8 cellular contexts compared by ENCODE assay signal in the genomic region with DNA sequence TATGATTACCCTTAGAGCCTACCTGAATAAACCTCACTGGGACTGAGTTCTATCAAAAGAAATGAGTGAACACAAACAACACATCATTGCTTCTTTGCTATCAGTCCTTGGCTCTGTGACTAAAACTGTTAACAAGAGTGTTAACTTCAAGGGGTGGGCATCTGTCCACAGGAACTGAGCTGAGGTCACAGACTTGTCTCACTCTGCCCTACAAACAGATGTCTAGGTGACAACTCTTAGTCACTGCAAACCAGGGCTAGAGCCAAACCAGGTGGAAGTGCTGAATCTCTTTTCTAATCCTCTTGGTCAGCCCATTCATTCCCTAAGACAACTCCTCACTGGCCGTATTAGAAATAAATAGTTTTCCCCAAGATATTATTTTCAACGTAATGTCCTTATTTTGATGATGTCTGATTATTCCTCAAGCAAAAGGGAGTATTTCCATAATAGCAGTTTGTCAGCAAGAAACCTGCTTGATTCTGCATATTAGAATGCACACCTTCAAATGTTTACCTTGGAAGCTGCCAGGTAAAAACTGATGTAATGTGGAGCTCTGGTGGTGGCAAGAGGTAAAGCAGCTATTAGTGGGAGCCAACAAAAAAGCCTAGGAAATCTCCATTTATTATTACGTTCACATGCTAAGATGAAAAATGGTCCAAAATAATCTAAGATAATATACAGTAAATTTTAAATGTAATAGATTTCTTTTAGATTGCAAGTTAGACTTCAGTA. TPM values are rescaled to one million over a fixed set of nuclear protein-coding genes. Genes with fewer than 3 reads are reported as not detected.
DNase-seq lines count a peak whose midpoint lies in the region; ATAC-seq and TF ChIP-seq lines count a peak whose summit lies in the region.

No MANE protein-coding gene starts in this region.

- WGBS in mesenchymal stem cell, result no CpG with 5 or more reads among the region's 3 CpGs

- POLR2A ChIA-PET in A673 (lab: Charles Lee; ENCODE audit: low non-redundant PET), result no interaction called here
- POLR2A ChIA-PET in PC-9 (lab: Charles Lee; ENCODE audit: unreplicated experiment), result no interaction called here

- DNase-seq in A673 (ENCODE audit: low spot score) (no peak), PC-9 (no peak), iPS-NIHi11 (ENCODE audit: low spot score) (peak; percentile 37), DMS79 (lab: John Stamatoyannopoulos, UW) (no peak), mesenchymal stem cell (no peak), glomerular visceral epithelial cell (ENCODE audit: extremely low spot score) (no peak)

- H3K4me2 ChIP-seq in PC-9, result no peak overlapping the region
- no peak overlapping the region for H3K4me2 ChIP-seq in mesenchymal stem cell (ENCODE audit: low read length, poor library complexity, severe bottlenecking)

- no peaks in the 10 kb centered on the region for H3K9me2 ChIP-seq in PC-9 (ENCODE audit: insufficient read depth)

- H3K79me2 ChIP-seq in PC-9 (ENCODE audit: low read depth), result no peaks in the 10 kb centered on the region

- no peak overlapping the region for H3K9ac ChIP-seq in mesenchymal stem cell (ENCODE audit: low read length)

- H3K4me3 ChIP-seq in A673 (ENCODE audit: low read depth, low read length, poor library complexity, severe bottlenecking) (no peak overlapping the region), PC-9 (no peak overlapping the region), mesenchymal stem cell (ENCODE audit: insufficient read depth in 1 of 2, low read depth in 1 of 2, low read length in 2 of 2) (no peak overlapping the region)

- no peak overlapping the region for H2BK15ac ChIP-seq in mesenchymal stem cell (ENCODE audit: low read depth, poor library complexity, severe bottlenecking)

- no peak overlapping the region for H3K14ac ChIP-seq in mesenchymal stem cell (ENCODE audit: low read length in 2 of 2)

- H4K91ac ChIP-seq in mesenchymal stem cell (ENCODE audit: low read length), result no peak overlapping the region

- H3F3A ChIP-seq in PC-9 (ENCODE audit: insufficient read depth, low read depth), result no peaks in the 10 kb centered on the region

- H3K36me3 ChIP-seq in A673 (ENCODE audit: insufficient read depth, low read length, poor library complexity, severe bottlenecking) (no peaks in the 10 kb centered on the region), PC-9 (ENCODE audit: low read depth) (no peaks in the 10 kb centered on the region), mesenchymal stem cell (ENCODE audit: control insufficient read depth in 1 of 2, insufficient read depth in 2 of 2, low read depth in 1 of 2, low read length in 2 of 2) (no peaks in the 10 kb centered on the region)

- H2AFZ ChIP-seq in PC-9, result no peak overlapping the region
- H2AFZ ChIP-seq in mesenchymal stem cell (ENCODE audit: low read depth, low read length), result no peak overlapping the region

- no peak overlapping the region for H3K4ac ChIP-seq in mesenchymal stem cell (ENCODE audit: low read depth in 1 of 2, low read length in 2 of 2)

- no peak overlapping the region for H2AK5ac ChIP-seq in mesenchymal stem cell (ENCODE audit: low read length, severe bottlenecking)

- H3K27me3 ChIP-seq in A673 (replicated peaks; ENCODE audit: insufficient read depth, low read depth, low read length, poor library complexity) (peaks cover 23% of the 10 kb centered on the region), PC-9 (ENCODE audit: insufficient read depth, low read depth) (no peaks in the 10 kb centered on the region), mesenchymal stem cell (ENCODE audit: control insufficient read depth in 1 of 2, insufficient read depth in 1 of 2, low read length in 2 of 2) (peaks cover 15 to 30% of the 10 kb centered on the region in 2 experiments)

- no peaks in the 10 kb centered on the region for H3K79me1 ChIP-seq in mesenchymal stem cell (replicated peaks; ENCODE audit: low read length, poor library complexity, severe bottlenecking)

- TF ChIP-seq CTCF in A673 (conservative IDR thresholded peaks at IDR 0.05; ENCODE audit: low read depth, low read length), result peak; percentile 68
- peak; percentile 72 for TF ChIP-seq CTCF in PC-9 (conservative IDR thresholded peaks at IDR 0.05)

- CTCF ChIA-PET in A673 (lab: Charles Lee) (interaction anchor here (0.6 to 0.9 kb wide), 2 partner anchors 84 to 310 kb away, joined by 3 to 4 read pairs; no protein-coding TSS in a partner anchor), PC-9 (lab: Charles Lee) (no interaction called here)

- no peak overlapping the region for H4K8ac ChIP-seq in mesenchymal stem cell (ENCODE audit: low read length)

- BruUV-seq in A673 (replicated peaks; lab: Mats Ljungman, UMichigan) (no TSS peak), PC-9 (replicated peaks; lab: Mats Ljungman, UMichigan) (no TSS peak)

- H3K27ac ChIP-seq in A673 (ENCODE audit: low read depth, low read length, poor library complexity, severe bottlenecking) (no peak overlapping the region), PC-9 (no peak overlapping the region), mesenchymal stem cell (ENCODE audit: low read length, poor library complexity, severe bottlenecking) (no peak overlapping the region)

- no peak overlapping the region for H2BK12ac ChIP-seq in mesenchymal stem cell (ENCODE audit: low read length in 2 of 2)

- H2BK5ac ChIP-seq in mesenchymal stem cell (ENCODE audit: low read depth, low read length, poor library complexity, severe bottlenecking), result no peak overlapping the region

- no peak overlapping the region for H3K23ac ChIP-seq in mesenchymal stem cell (ENCODE audit: low read length in 2 of 2)

- H3K4me1 ChIP-seq in A673 (ENCODE audit: insufficient read depth, low read length, poor library complexity, severe bottlenecking), result peaks cover 32% of the 10 kb centered on the region
- no peaks in the 10 kb centered on the region for H3K4me1 ChIP-seq in PC-9 (replicated peaks; ENCODE audit: insufficient read depth)
- peaks cover 12% of the 10 kb centered on the region for H3K4me1 ChIP-seq in mesenchymal stem cell (ENCODE audit: control insufficient read depth, insufficient read depth, low read depth, low read length)

- peak; percentile 44 for ATAC-seq in GM18867 (IDR thresholded peaks at IDR 0.05; ENCODE audit: unreplicated experiment)
- ATAC-seq in HG02970 (IDR thresholded peaks at IDR 0.05; ENCODE audit: low FRiP score, unreplicated experiment), result no peak

- no peak overlapping the region for H2BK120ac ChIP-seq in mesenchymal stem cell (ENCODE audit: low read depth, low read length)

- no peaks in the 10 kb centered on the region for H3K9me3 ChIP-seq in A673 (ENCODE audit: low read depth, low read length, poor library complexity, severe bottlenecking)
- no peaks in the 10 kb centered on the region for H3K9me3 ChIP-seq in PC-9 (ENCODE audit: insufficient read depth, low read depth)
- no peaks in the 10 kb centered on the region for H3K9me3 ChIP-seq in mesenchymal stem cell (ENCODE audit: control insufficient read depth, low read length)

- intact Hi-C loops in A673 (cut with micrococcal nuclease; ENCODE audit: unreplicated experiment), result loop anchor here (10.0 kb wide), 4 partner anchors 134 to 624 kb away; no protein-coding TSS in a partner anchor
- intact Hi-C loops in PC-9 (cut with micrococcal nuclease; ENCODE audit: unreplicated experiment), result loop anchor here (2.0 kb wide), 1 partner anchor 464 kb away; no protein-coding TSS in a partner anchor

- no peaks in the 10 kb centered on the region for H4K20me1 ChIP-seq in PC-9 (ENCODE audit: insufficient read depth)

- H3K18ac ChIP-seq in mesenchymal stem cell (ENCODE audit: low read depth in 1 of 2, low read length in 2 of 2), result no peak overlapping the region

RNA-seq across cellular contexts. Expression of gene COL25A1, which starts 4.0 kb away (rescaled TPM):
- total RNA-seq in A673 (2021) (8.8 and 10.4 TPM in 2 replicates), PC-9 (2021) (not detected in 2 replicates)
- 3.5 TPM for polyA plus RNA-seq in mesenchymal stem cell (2013, experiment 1 of 2)
- 3.5 TPM for polyA plus RNA-seq in mesenchymal stem cell (2013, experiment 2 of 2)
